14 cellular contexts compared by ENCODE assay signal in genomic region chr5:178221203-178221771, GRCh38. TPM values are rescaled to one million over a fixed set of nuclear protein-coding genes. Genes with fewer than 3 reads are reported as not detected.
DNase-seq lines count a peak whose midpoint lies in the region; ATAC-seq and TF ChIP-seq lines count a peak whose summit lies in the region.
"Had no signal": no experiment of that assay in that cellular context is flagged by ENCODE, and none has a peak within 500 bp of the region (broad histone marks: within the 10 kb centered on the region; RNA-seq: fewer than 3 reads in every experiment).

No MANE protein-coding gene starts in this region.

- no peaks in the 10 kb centered on the region for H3K27me3 ChIP-seq in psoas muscle (ENCODE audit: insufficient read depth in 3 of 3, low read length in 2 of 3)
- H3K27me3 ChIP-seq: body of pancreas, Peyer's patch had no signal

- H3K4me1 Mint-ChIP-seq in brain, result peaks cover 19% of the 10 kb centered on the region

- no peaks in the 10 kb centered on the region for H3K9me3 Mint-ChIP-seq in brain

- intact Hi-C loops in psoas muscle (cut with DNase I), result no loop called here

- no peaks in the 10 kb centered on the region for H3K9me3 ChIP-seq in psoas muscle
- H3K9me3 ChIP-seq: body of pancreas, Peyer's patch had no signal

- peak overlapping the region; percentile 43 for H3K27ac ChIP-seq in psoas muscle
- H3K27ac ChIP-seq: body of pancreas, epithelial cell of prostate had no signal

- peaks cover 9% of the 10 kb centered on the region for H3K4me1 ChIP-seq in psoas muscle
- H3K4me1 ChIP-seq: body of pancreas had no signal

- H3K4me3 Mint-ChIP-seq in brain, result no peak overlapping the region

- TF ChIP-seq CTCF in brain (conservative IDR thresholded peaks at IDR 0.05) (no peak), psoas muscle (IDR thresholded peaks at IDR 0.05) (no peak)

- H3K27ac Mint-ChIP-seq in brain, result peak overlapping the region in 3 of 5 experiments; percentile 45 to 91 (median 74)

- DNase-seq in activated CD4-positive, CD25-positive, alpha-beta regulatory T cell treated with anti-CD3 and anti-CD28 coated beads, Interleukin-2, amount 50 U/mL, for 72 hours, result no peak
- DNase-seq in NOMO-1 treated with dmso at 0.1 percent for 144 hours (lab: John Stamatoyannopoulos, UW; ENCODE audit: unreplicated experiment), result peak; percentile 21
- no peak for DNase-seq in psoas muscle
- no peak for DNase-seq in midbrain (lab: John Stamatoyannopoulos, UW)
- DNase-seq in NCI-H446 treated with DMSO at 0.1 percent for 48 hours (lab: John Stamatoyannopoulos, UW), result no peak
- DNase-seq in SK-N-DZ (ENCODE audit: low spot score), result no peak
- DNase-seq: activated CD4-positive, alpha-beta T cell treated with anti-CD3 and anti-CD28 coated beads, Interleukin-2, amount 50 U/mL, for 4 hours; body of pancreas; NCI-H2029 treated with DMSO at 0.1 percent for 48 hours had no signal

- WGBS in psoas muscle, 3 donors, result 62 to 83% (median 65%) methylated on average over 3 of the region's 3 CpGs

- peak; percentile 6 to 27 for ATAC-seq in activated CD4-positive, CD25-positive, alpha-beta regulatory T cell treated with anti-CD3 and anti-CD28 coated beads, Interleukin-2, amount 50 U/mL, for 24 hours
- ATAC-seq in psoas muscle, result peak in 2 of 4 donors; percentile 10 to 20
- ATAC-seq: body of pancreas had no signal

- peaks cover 11 to 86% of the 10 kb centered on the region in 2 donors for H3K36me3 ChIP-seq in psoas muscle (ENCODE audit: insufficient read depth in 1 of 2, low read depth in 1 of 2)

- H3K36me3 Mint-ChIP-seq in brain, result peaks cover 64% of the 10 kb centered on the region

- H3K4me3 ChIP-seq in psoas muscle, result no peak overlapping the region
- H3K4me3 ChIP-seq: body of pancreas, Peyer's patch had no signal

- H3K27me3 Mint-ChIP-seq in brain, result no peaks in the 10 kb centered on the region

RNA-seq across cellular contexts. Expression of gene PHYKPL, which starts 11.3 kb away (rescaled TPM):
- polyA plus RNA-seq in brain (ENCODE audit: insufficient read depth, low read depth, low replicate concordance), result 8.0 TPM
- total RNA-seq in psoas muscle, result 10 to 100 TPM; 43.2 to 51.6 (median 45.2) TPM
- 10 to 100 TPM; 22.3 to 43.9 (median 27.5) TPM for polyA plus RNA-seq in psoas muscle
- polyA plus RNA-seq in SK-N-DZ (2014; cell fraction: cytosol; rRNA removed), result 6.3 and 6.7 TPM in 2 replicates
- 45.2 and 56.1 TPM in 2 replicates for polyA plus RNA-seq in SK-N-DZ (2014; cell fraction: nucleus; rRNA removed)

RNA-seq across cellular contexts. Expression of gene HNRNPAB, which starts 17.0 kb away (rescaled TPM):
- 221 TPM for polyA plus RNA-seq in brain (ENCODE audit: insufficient read depth, low read depth, low replicate concordance)
- total RNA-seq in psoas muscle, result 100 to 1,000 TPM in 3 of 4 donors, 10 to 100 TPM in 1; 74.1 to 210 (median 140) TPM
- polyA plus RNA-seq in psoas muscle, result 100 to 1,000 TPM in 2 of 3 donors, 10 to 100 TPM in 1; 97.5 to 243 (median 181) TPM
- polyA plus RNA-seq in SK-N-DZ (2014; cell fraction: cytosol; rRNA removed), result 198 and 227 TPM in 2 replicates
- polyA plus RNA-seq in SK-N-DZ (2014; cell fraction: nucleus; rRNA removed), result 117 and 183 TPM in 2 replicates

RNA-seq across cellular contexts. Expression of gene GMCL2, which starts 34.1 kb away (rescaled TPM):
- polyA plus RNA-seq in brain (ENCODE audit: insufficient read depth, low read depth, low replicate concordance) (not detected), psoas muscle (not detected)
- not detected for total RNA-seq in psoas muscle
- not detected in 2 replicates for polyA plus RNA-seq in SK-N-DZ (2014; cell fraction: cytosol; rRNA removed)
- polyA plus RNA-seq in SK-N-DZ (2014; cell fraction: nucleus; rRNA removed), result not detected in 2 replicates
- total RNA-seq: body of pancreas, Peyer's patch had no signal
- polyA plus RNA-seq: AG04450 had no signal
